In the genomic region with DNA sequence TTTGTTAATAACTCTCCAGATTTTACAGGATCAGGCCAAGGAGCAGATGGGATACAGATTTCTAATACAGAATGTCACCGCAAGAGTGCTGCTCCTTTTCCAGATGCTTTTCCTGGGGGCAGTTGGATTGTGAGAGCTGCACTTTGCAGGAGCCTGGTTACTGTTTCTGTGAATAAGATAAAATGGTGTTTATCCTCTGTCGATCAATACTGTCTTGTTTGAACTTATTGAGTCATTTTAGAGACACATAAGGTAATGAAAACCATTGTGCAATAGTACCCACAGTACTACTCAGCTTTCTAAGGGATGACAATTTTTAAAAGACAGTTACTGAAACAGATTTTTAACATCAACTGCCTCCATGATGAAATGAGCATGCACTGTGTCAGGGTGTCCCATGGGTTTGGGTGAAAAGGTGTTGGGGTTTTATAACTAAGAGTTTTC, we compare ENCODE assay signal across 1 cellular context.
TF ChIP-seq lines count a peak whose summit lies in the region.

No MANE protein-coding gene starts in this region.

TF ChIP-seq in WTC11, 78 proteins besides CTCF, POLR2A, EP300 and RAD21 (continued from another document):
- TF ChIP-seq, protein P1, sequence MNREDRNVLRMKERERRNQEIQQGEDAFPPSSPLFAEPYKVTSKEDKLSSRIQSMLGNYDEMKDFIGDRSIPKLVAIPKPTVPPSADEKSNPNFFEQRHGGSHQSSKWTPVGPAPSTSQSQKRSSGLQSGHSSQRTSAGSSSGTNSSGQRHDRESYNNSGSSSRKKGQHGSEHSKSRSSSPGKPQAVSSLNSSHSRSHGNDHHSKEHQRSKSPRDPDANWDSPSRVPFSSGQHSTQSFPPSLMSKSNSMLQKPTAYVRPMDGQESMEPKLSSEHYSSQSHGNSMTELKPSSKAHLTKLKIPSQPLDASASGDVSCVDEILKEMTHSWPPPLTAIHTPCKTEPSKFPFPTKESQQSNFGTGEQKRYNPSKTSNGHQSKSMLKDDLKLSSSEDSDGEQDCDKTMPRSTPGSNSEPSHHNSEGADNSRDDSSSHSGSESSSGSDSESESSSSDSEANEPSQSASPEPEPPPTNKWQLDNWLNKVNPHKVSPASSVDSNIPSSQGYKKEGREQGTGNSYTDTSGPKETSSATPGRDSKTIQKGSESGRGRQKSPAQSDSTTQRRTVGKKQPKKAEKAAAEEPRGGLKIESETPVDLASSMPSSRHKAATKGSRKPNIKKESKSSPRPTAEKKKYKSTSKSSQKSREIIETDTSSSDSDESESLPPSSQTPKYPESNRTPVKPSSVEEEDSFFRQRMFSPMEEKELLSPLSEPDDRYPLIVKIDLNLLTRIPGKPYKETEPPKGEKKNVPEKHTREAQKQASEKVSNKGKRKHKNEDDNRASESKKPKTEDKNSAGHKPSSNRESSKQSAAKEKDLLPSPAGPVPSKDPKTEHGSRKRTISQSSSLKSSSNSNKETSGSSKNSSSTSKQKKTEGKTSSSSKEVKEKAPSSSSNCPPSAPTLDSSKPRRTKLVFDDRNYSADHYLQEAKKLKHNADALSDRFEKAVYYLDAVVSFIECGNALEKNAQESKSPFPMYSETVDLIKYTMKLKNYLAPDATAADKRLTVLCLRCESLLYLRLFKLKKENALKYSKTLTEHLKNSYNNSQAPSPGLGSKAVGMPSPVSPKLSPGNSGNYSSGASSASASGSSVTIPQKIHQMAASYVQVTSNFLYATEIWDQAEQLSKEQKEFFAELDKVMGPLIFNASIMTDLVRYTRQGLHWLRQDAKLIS (CRISPR knock-in tag; IDR thresholded peaks at IDR 0.05; ENCODE audit: borderline replicate concordance) = no peak
- TF ChIP-seq, protein P2, sequence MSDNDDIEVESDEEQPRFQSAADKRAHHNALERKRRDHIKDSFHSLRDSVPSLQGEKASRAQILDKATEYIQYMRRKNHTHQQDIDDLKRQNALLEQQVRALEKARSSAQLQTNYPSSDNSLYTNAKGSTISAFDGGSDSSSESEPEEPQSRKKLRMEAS (CRISPR knock-in tag; IDR thresholded peaks at IDR 0.05) = no peak
- TF ChIP-seq ZNF416 (CRISPR knock-in tag; IDR thresholded peaks at IDR 0.05) (no peak), TEAD4 (CRISPR knock-in tag; IDR thresholded peaks at IDR 0.05) (no peak)
- TF ChIP-seq, protein P3, sequence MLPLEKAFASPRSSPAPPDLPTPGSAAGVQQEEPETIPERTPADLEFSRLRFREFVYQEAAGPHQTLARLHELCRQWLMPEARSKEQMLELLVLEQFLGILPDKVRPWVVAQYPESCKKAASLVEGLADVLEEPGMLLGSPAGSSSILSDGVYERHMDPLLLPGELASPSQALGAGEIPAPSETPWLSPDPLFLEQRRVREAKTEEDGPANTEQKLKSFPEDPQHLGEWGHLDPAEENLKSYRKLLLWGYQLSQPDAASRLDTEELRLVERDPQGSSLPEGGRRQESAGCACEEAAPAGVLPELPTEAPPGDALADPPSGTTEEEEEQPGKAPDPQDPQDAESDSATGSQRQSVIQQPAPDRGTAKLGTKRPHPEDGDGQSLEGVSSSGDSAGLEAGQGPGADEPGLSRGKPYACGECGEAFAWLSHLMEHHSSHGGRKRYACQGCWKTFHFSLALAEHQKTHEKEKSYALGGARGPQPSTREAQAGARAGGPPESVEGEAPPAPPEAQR (CRISPR knock-in tag; IDR thresholded peaks at IDR 0.05) = no peak
- TF ChIP-seq, protein P4, sequence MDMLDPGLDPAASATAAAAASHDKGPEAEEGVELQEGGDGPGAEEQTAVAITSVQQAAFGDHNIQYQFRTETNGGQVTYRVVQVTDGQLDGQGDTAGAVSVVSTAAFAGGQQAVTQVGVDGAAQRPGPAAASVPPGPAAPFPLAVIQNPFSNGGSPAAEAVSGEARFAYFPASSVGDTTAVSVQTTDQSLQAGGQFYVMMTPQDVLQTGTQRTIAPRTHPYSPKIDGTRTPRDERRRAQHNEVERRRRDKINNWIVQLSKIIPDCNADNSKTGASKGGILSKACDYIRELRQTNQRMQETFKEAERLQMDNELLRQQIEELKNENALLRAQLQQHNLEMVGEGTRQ (CRISPR knock-in tag; IDR thresholded peaks at IDR 0.05) = no peak
